Comparison of ENCODE assay signal across 11 cellular contexts in genomic region chr2:216765810-216766259, GRCh38.
A peak's percentile ranks its signal among the peaks of the same experiment; 100 is the strongest.
DNase-seq lines count a peak whose midpoint lies in the region; ATAC-seq and TF ChIP-seq lines count a peak whose summit lies in the region.
"Had no signal": no experiment of that assay in that cellular context is flagged by ENCODE, and none has a peak within 500 bp of the region (broad histone marks: within the 10 kb centered on the region; RNA-seq: fewer than 3 reads in every experiment).

No MANE protein-coding gene starts in this region.

- no peak overlapping the region for H4K91ac ChIP-seq in H9 (ENCODE audit: insufficient read length, low read depth, low read length)

- no peak overlapping the region for H2AK5ac ChIP-seq in H9 (ENCODE audit: insufficient read length, low read length)

- no peaks in the 10 kb centered on the region for H3K23me2 ChIP-seq in H9 (ENCODE audit: insufficient read length, low read depth, low read length, poor library complexity, severe bottlenecking)

- no peaks in the 10 kb centered on the region for H3K79me2 ChIP-seq in H9 (ENCODE audit: insufficient read depth, low read length)

- H3K4me1 Mint-ChIP-seq in H9 = peaks cover 52 to 56% of the 10 kb centered on the region in 2 experiments

- no CpG with 5 or more reads among the region's 9 CpGs for WGBS in H9 (ENCODE audit: extremely low coverage, insufficient read length, low lambda C conversion rate)
- 13 to 26% (median 16%) methylated on average over 9 of the region's 9 CpGs for WGBS in ovary, 3 donors

- no peak overlapping the region for H3K56ac ChIP-seq in H9 (ENCODE audit: insufficient read length, low read depth, low read length)

- intact Hi-C loops in left cardiac atrium (cut with DNase I) (no loop called here), ovary (cut with DNase I) (no loop called here)

- peaks cover 1 to 2% of the 10 kb centered on the region in 2 experiments for H3K9me3 Mint-ChIP-seq in H9

- no peaks in the 10 kb centered on the region for H3K36me3 ChIP-seq in ovary
- H3K36me3 ChIP-seq: esophagus muscularis mucosa had no signal

- no peak for TF ChIP-seq EP300 in ovary (IDR thresholded peaks at IDR 0.05)

- H3K27ac ChIP-seq in H9 (ENCODE audit: insufficient read length, low read depth, low read length) (no peak overlapping the region), ovary (peak overlapping the region; percentile 44 to 64), caudate nucleus (ENCODE audit: low read depth, low read length) (no peak overlapping the region)
- H3K27ac ChIP-seq: esophagus muscularis mucosa had no signal

- peak overlapping the region; percentile 35 to 44; a peak in 4 of 5 replicates for H3K4me3 Mint-ChIP-seq in H9

- no peak overlapping the region for H2BK120ac ChIP-seq in H9 (ENCODE audit: low read depth, low read length, poor library complexity, severe bottlenecking)

- TF ChIP-seq CTCF in H9 (conservative IDR thresholded peaks at IDR 0.05) (peak; percentile 43; the same call in 1 of the 3 replicates), ovary (IDR thresholded peaks at IDR 0.05) (peak in 1 of 3 donors; percentile 16)

- TF ChIP-seq POLR2A in ovary (IDR thresholded peaks at IDR 0.05) = no peak

- H3K4me1 ChIP-seq in H9 (ENCODE audit: insufficient read depth, low read length) (peaks cover 6% of the 10 kb centered on the region; the same call in 1 of the 2 replicates), ovary (ENCODE audit: insufficient read depth) (peaks cover 12% of the 10 kb centered on the region)

- H2BK20ac ChIP-seq in H9 (ENCODE audit: low read depth, low read length, poor library complexity, severe bottlenecking) = no peak overlapping the region

- no peak overlapping the region for H4K8ac ChIP-seq in H9 (replicated peaks; ENCODE audit: insufficient read length, low read depth, low read length)

- H3K18ac ChIP-seq in H9 (ENCODE audit: insufficient read length, low read depth, low read length) = no peak overlapping the region

- H3K9me3 ChIP-seq in H9 (ENCODE audit: control insufficient read depth, low read depth, low read length) = no peaks in the 10 kb centered on the region
- no peaks in the 10 kb centered on the region for H3K9me3 ChIP-seq in ovary
- H3K9me3 ChIP-seq: esophagus muscularis mucosa had no signal

- no peak overlapping the region for H3K14ac ChIP-seq in H9 (ENCODE audit: insufficient read depth, low read length)

- peak overlapping the region; percentile 21 for H3K4me2 ChIP-seq in H9 (ENCODE audit: insufficient read depth, insufficient read length, low read length)

- peak overlapping the region in 2 of 3 experiments; percentile 59 to 89; a peak in 6 of 7 replicates for H3K27ac Mint-ChIP-seq in H9

- no peak overlapping the region for H3K23ac ChIP-seq in H9 (ENCODE audit: insufficient read length, low read depth, low read length)

- peaks cover 0 to 7% (median 0%) of the 10 kb centered on the region in 3 experiments; a peak in 3 of 7 replicates for H3K36me3 Mint-ChIP-seq in H9 (ENCODE audit: insufficient read depth in 1 of 3, low read depth in 3 of 3)

- H4K20me1 ChIP-seq in H9 (ENCODE audit: control insufficient read depth, insufficient read depth, insufficient read length) = no peaks in the 10 kb centered on the region

- peak; percentile 79 to 81 for ATAC-seq in left cardiac atrium
- ATAC-seq in GM21515 (IDR thresholded peaks at IDR 0.05; ENCODE audit: unreplicated experiment) = no peak

- H3K9ac ChIP-seq in H9 (ENCODE audit: extremely low read depth, insufficient read length, low read length) = no peak overlapping the region

- H4K5ac ChIP-seq in H9 (ENCODE audit: insufficient read length, low read depth, low read length) = no peak overlapping the region

- H2AFZ ChIP-seq in H9 (ENCODE audit: low read length) = no peak overlapping the region

- peak; percentile 93 for DNase-seq in H9
- peak; percentile 98 for DNase-seq in NCI-H69 (lab: John Stamatoyannopoulos, UW)
- peak; percentile 51 for DNase-seq in left cardiac atrium
- DNase-seq in ovary = peak; percentile 69 to 82 (median 75)
- no peak for DNase-seq in caudate nucleus (lab: John Stamatoyannopoulos, UW)
- no peak for DNase-seq in HT-29 (ENCODE audit: low spot score)
- DNase-seq in AG08396 (ENCODE audit: low spot score) = no peak
- DNase-seq: amniotic stem cell, NCI-H1048 had no signal

- no peak overlapping the region for H2BK5ac ChIP-seq in H9 (ENCODE audit: insufficient read length, low read length)

- H3K4ac ChIP-seq in H9 (ENCODE audit: low read depth, low read length) = no peak overlapping the region

- H3K4me3 ChIP-seq in ovary = no peak overlapping the region
- H3K4me3 ChIP-seq: esophagus muscularis mucosa had no signal

- no peak overlapping the region for H2BK15ac ChIP-seq in H9 (ENCODE audit: low read depth, low read length)

- peaks cover 4% of the 10 kb centered on the region; the same call in 1 of the 2 replicates for H3K27me3 Mint-ChIP-seq in H9 (ENCODE audit: low read depth)

- H2BK12ac ChIP-seq in H9 (ENCODE audit: insufficient read length, low read depth, low read length) = no peak overlapping the region

- H3T11ph ChIP-seq in H9 (ENCODE audit: low read length) = no peak overlapping the region

- H3K79me1 ChIP-seq in H9 (ENCODE audit: insufficient read depth, low read depth, low read length, poor library complexity, severe bottlenecking) = no peaks in the 10 kb centered on the region

- no peaks in the 10 kb centered on the region for H3K27me3 ChIP-seq in H9 (ENCODE audit: insufficient read depth, low read length)
- no peaks in the 10 kb centered on the region for H3K27me3 ChIP-seq in ovary
- H3K27me3 ChIP-seq: esophagus muscularis mucosa had no signal

Comparison
In these comparisons a context has a peak if more than half of its experiments do, and no peak if none do; other contexts are left out.
1. DNase-seq: peak in H9 (single experiment), NCI-H69 (single experiment), left cardiac atrium (single experiment) and ovary (5 of 5); none in caudate nucleus (0 of 61), HT-29 (single experiment) and AG08396 (single experiment).
2. H3K27ac ChIP-seq: peak in ovary (2 of 2); none in H9 (single experiment) and caudate nucleus (single experiment).